Comparison of ENCODE assay signal across 8 cellular contexts in the genomic region with DNA sequence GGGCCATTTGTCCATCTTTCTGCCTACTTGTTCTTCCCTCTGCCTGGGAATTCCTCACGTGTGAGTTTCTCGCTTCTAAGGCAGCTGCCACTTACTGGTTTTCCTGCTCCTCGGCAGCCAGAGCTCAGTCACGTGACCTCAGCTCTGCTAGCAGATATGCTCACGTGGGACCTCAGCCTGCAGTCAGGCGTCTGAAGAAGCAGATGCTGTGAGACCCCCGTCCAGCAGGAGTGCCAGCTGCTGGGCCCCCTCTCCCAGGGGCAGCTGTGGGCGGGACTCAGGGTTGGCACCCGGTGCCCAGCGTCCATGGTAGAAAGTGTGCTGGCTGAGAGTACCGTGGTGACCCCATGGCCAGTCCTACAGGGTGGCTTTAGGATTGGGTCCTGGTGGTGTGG.
A peak's percentile ranks its signal among the peaks of the same experiment; 100 is the strongest.
DNase-seq lines count a peak whose midpoint lies in the region; ATAC-seq lines count a peak whose summit lies in the region.

No MANE protein-coding gene starts in this region.

- peak overlapping the region; percentile 56 for H3K27ac Mint-ChIP-seq in activated CD8-positive, alpha-beta memory T cell treated with anti-CD3 and anti-CD28 coated beads, Interleukin-2, amount 10 ng/mL, durations not matched to agents 7 days and 5 days

- no peaks in the 10 kb centered on the region for H3K9me3 Mint-ChIP-seq in activated CD8-positive, alpha-beta memory T cell treated with anti-CD3 and anti-CD28 coated beads, Interleukin-2, amount 10 ng/mL, durations not matched to agents 7 days and 5 days (ENCODE audit: low read depth)

- peak overlapping the region; percentile 4 for H3K4me3 Mint-ChIP-seq in activated CD8-positive, alpha-beta memory T cell treated with anti-CD3 and anti-CD28 coated beads, Interleukin-2, amount 10 ng/mL, durations not matched to agents 7 days and 5 days

- no peaks in the 10 kb centered on the region for H3K36me3 Mint-ChIP-seq in activated CD8-positive, alpha-beta memory T cell treated with anti-CD3 and anti-CD28 coated beads, Interleukin-2, amount 10 ng/mL, durations not matched to agents 7 days and 5 days

- peaks cover 34% of the 10 kb centered on the region for H3K4me1 Mint-ChIP-seq in activated CD8-positive, alpha-beta memory T cell treated with anti-CD3 and anti-CD28 coated beads, Interleukin-2, amount 10 ng/mL, durations not matched to agents 7 days and 5 days

- DNase-seq in activated CD8-positive, alpha-beta memory T cell treated with anti-CD3 and anti-CD28 coated beads, Interleukin-2, amount 10 ng/mL, durations not matched to agents 7 days and 5 days = peak; percentile 71
- no peak for DNase-seq in activated CD8-positive, alpha-beta memory T cell treated with anti-CD3 and anti-CD28 coated beads for 24 hours
- DNase-seq in OCI-M1 (lab: John Stamatoyannopoulos, UW) (peak; percentile 29), astrocyte of the hippocampus (ENCODE audit: low read depth, low spot score) (peak; percentile 77), left kidney (ENCODE audit: low read depth, low spot score) (peak; percentile 93)
- DNase-seq in stimulated activated CD8-positive, alpha-beta memory T cell treated with anti-CD3 and anti-CD28 coated beads, Interleukin-4, amount 100 ng/mL, for 4 hours (ENCODE audit: low read depth in 2 of 2, low spot score in 1 of 2) = peak; percentile 17 to 34

- peak; percentile 35 for ATAC-seq in activated CD8-positive, alpha-beta memory T cell treated with anti-CD3 and anti-CD28 coated beads, Interleukin-2, amount 10 ng/mL, durations not matched to agents 7 days and 5 days
- no peak for ATAC-seq in HG03521 (IDR thresholded peaks at IDR 0.05; ENCODE audit: unreplicated experiment)
- ATAC-seq in HG02840 (IDR thresholded peaks at IDR 0.05; ENCODE audit: low FRiP score, unreplicated experiment) = no peak

- H3K27me3 Mint-ChIP-seq in activated CD8-positive, alpha-beta memory T cell treated with anti-CD3 and anti-CD28 coated beads, Interleukin-2, amount 10 ng/mL, durations not matched to agents 7 days and 5 days = peaks cover 36% of the 10 kb centered on the region

- CTCF ChIA-PET in activated CD8-positive, alpha-beta memory T cell treated with anti-CD3 and anti-CD28 coated beads, Interleukin-2, amount 10 ng/mL, durations not matched to agents 7 days and 5 days (lab: Charles Lee) = interaction anchor here (0.9 to 2.5 kb wide), 5 partner anchors 8 to 230 kb away, joined by 3 to 11 read pairs (median 3); no protein-coding TSS in a partner anchor
